ENCODE assay signal across 8 cellular contexts in genomic region chr1:162056043-162056442, GRCh38. TPM values are rescaled to one million over a fixed set of nuclear protein-coding genes. Genes with fewer than 3 reads are reported as not detected.
DNase-seq lines count a peak whose midpoint lies in the region; ATAC-seq and TF ChIP-seq lines count a peak whose summit lies in the region.

No MANE protein-coding gene starts in this region.

- H3K4me3 ChIP-seq in AG09309 (ENCODE audit: control insufficient read depth, low read depth, low read length) (no peak overlapping the region), Karpas-422 (ENCODE audit: low read length) (no peak overlapping the region), neural progenitor cell (no peak overlapping the region)

- no peaks in the 10 kb centered on the region for H3K9me3 Mint-ChIP-seq in activated T-helper 1 cell treated with anti-CD3 and anti-CD28 coated beads, Interleukin-12 subunit alpha, Interleukin-12 subunit beta, Interleukin-2, Interleukin-4 antibody, amounts not matched to agents 30 ng/mL and 10 ng/mL and 1 ng/mL, durations not matched to agents 14 hours and 24 hours and 36 hours
- H3K9me3 Mint-ChIP-seq in neural progenitor cell, result no peaks in the 10 kb centered on the region

- no peaks in the 10 kb centered on the region for H3K4me1 Mint-ChIP-seq in activated T-helper 1 cell treated with anti-CD3 and anti-CD28 coated beads, Interleukin-12 subunit alpha, Interleukin-12 subunit beta, Interleukin-2, Interleukin-4 antibody, amounts not matched to agents 30 ng/mL and 10 ng/mL and 1 ng/mL, durations not matched to agents 14 hours and 24 hours and 36 hours (ENCODE audit: low read depth)
- peaks cover 15% of the 10 kb centered on the region for H3K4me1 Mint-ChIP-seq in neural progenitor cell

- intact Hi-C loops in activated T-helper 1 cell treated with anti-CD3 and anti-CD28 coated beads, Interleukin-12 subunit alpha, Interleukin-12 subunit beta, Interleukin-2, Interleukin-4 antibody, amounts not matched to agents 30 ng/mL and 10 ng/mL and 1 ng/mL, durations not matched to agents 14 hours and 24 hours and 36 hours (cut with micrococcal nuclease), result loop anchor here (1.0 to 10.0 kb wide), 4 partner anchors 220 to 1119 kb away; no protein-coding TSS in a partner anchor

- H3K4me1 ChIP-seq in Karpas-422 (ENCODE audit: low read length) (no peaks in the 10 kb centered on the region), neural progenitor cell (no peaks in the 10 kb centered on the region)

- no peak overlapping the region for H3K9ac ChIP-seq in Karpas-422 (ENCODE audit: low read length)
- no peak overlapping the region for H3K9ac ChIP-seq in neural progenitor cell

- H3F3A ChIP-seq in neural progenitor cell (ENCODE audit: low read depth), result no peaks in the 10 kb centered on the region

- DNase-seq in AG09309 (ENCODE audit: low read depth) (no peak), Karpas-422 (peak; percentile 90), OCI-M1 (lab: John Stamatoyannopoulos, UW) (peak; percentile 79), fibroblast of the conjunctiva (ENCODE audit: low read depth) (peak; percentile 61), neural progenitor cell (ENCODE audit: low spot score) (peak; percentile 83)
- peak; percentile 9 for DNase-seq in activated T-helper 1 cell treated with anti-CD3 and anti-CD28 coated beads, Interleukin-12 subunit alpha, Interleukin-12 subunit beta, Interleukin-2, Interleukin-4 antibody, amounts not matched to agents 30 ng/mL and 10 ng/mL and 1 ng/mL, durations not matched to agents 14 hours and 24 hours and 36 hours (ENCODE audit: low spot score)

- H3K79me2 ChIP-seq in Karpas-422 (ENCODE audit: low read length) (no peaks in the 10 kb centered on the region), neural progenitor cell (ENCODE audit: low read depth) (no peaks in the 10 kb centered on the region)

- no peak overlapping the region for H3K4me2 ChIP-seq in Karpas-422 (ENCODE audit: low read depth, low read length, poor library complexity, severe bottlenecking)
- no peak overlapping the region for H3K4me2 ChIP-seq in neural progenitor cell

- no peaks in the 10 kb centered on the region for H4K20me1 ChIP-seq in Karpas-422 (ENCODE audit: insufficient read depth, low read depth, low read length)
- H4K20me1 ChIP-seq in neural progenitor cell (ENCODE audit: low read depth), result no peaks in the 10 kb centered on the region

- H3K27me3 ChIP-seq in Karpas-422 (ENCODE audit: low read length) (no peaks in the 10 kb centered on the region), neural progenitor cell (no peaks in the 10 kb centered on the region)

- no peaks in the 10 kb centered on the region for H3K9me2 ChIP-seq in Karpas-422 (replicated peaks; ENCODE audit: insufficient read depth, low read length)

- H3K36me3 ChIP-seq in Karpas-422 (ENCODE audit: insufficient read depth, low read length) (no peaks in the 10 kb centered on the region), neural progenitor cell (no peaks in the 10 kb centered on the region)

- H3K9me3 ChIP-seq in Karpas-422 (ENCODE audit: low read length) (no peaks in the 10 kb centered on the region), neural progenitor cell (ENCODE audit: low read depth) (no peaks in the 10 kb centered on the region)

- H3K27me3 Mint-ChIP-seq in activated T-helper 1 cell treated with anti-CD3 and anti-CD28 coated beads, Interleukin-12 subunit alpha, Interleukin-12 subunit beta, Interleukin-2, Interleukin-4 antibody, amounts not matched to agents 30 ng/mL and 10 ng/mL and 1 ng/mL, durations not matched to agents 14 hours and 24 hours and 36 hours (ENCODE audit: insufficient read depth), result peaks cover 6% of the 10 kb centered on the region
- peaks cover 5% of the 10 kb centered on the region for H3K27me3 Mint-ChIP-seq in neural progenitor cell (ENCODE audit: insufficient read depth, low read depth)

- H3K27ac ChIP-seq in Karpas-422 (ENCODE audit: low read length) (no peak overlapping the region), neural progenitor cell (no peak overlapping the region)

- H3K4me3 Mint-ChIP-seq in activated T-helper 1 cell treated with anti-CD3 and anti-CD28 coated beads, Interleukin-12 subunit alpha, Interleukin-12 subunit beta, Interleukin-2, Interleukin-4 antibody, amounts not matched to agents 30 ng/mL and 10 ng/mL and 1 ng/mL, durations not matched to agents 14 hours and 24 hours and 36 hours, result no peak overlapping the region
- H3K4me3 Mint-ChIP-seq in neural progenitor cell, result no peak overlapping the region

- ATAC-seq in GM18499 (IDR thresholded peaks at IDR 0.05; ENCODE audit: insufficient read depth, unreplicated experiment), result peak; percentile 63
- ATAC-seq in HG02610 (IDR thresholded peaks at IDR 0.05; ENCODE audit: unreplicated experiment), result no peak

- H3K36me3 Mint-ChIP-seq in activated T-helper 1 cell treated with anti-CD3 and anti-CD28 coated beads, Interleukin-12 subunit alpha, Interleukin-12 subunit beta, Interleukin-2, Interleukin-4 antibody, amounts not matched to agents 30 ng/mL and 10 ng/mL and 1 ng/mL, durations not matched to agents 14 hours and 24 hours and 36 hours (ENCODE audit: low read depth), result no peaks in the 10 kb centered on the region
- no peaks in the 10 kb centered on the region for H3K36me3 Mint-ChIP-seq in neural progenitor cell

- no peak overlapping the region for H3K27ac Mint-ChIP-seq in activated T-helper 1 cell treated with anti-CD3 and anti-CD28 coated beads, Interleukin-12 subunit alpha, Interleukin-12 subunit beta, Interleukin-2, Interleukin-4 antibody, amounts not matched to agents 30 ng/mL and 10 ng/mL and 1 ng/mL, durations not matched to agents 14 hours and 24 hours and 36 hours
- no peak overlapping the region for H3K27ac Mint-ChIP-seq in neural progenitor cell

- TF ChIP-seq CTCF in AG09309 (IDR thresholded peaks at IDR 0.05; ENCODE audit: control insufficient read depth, insufficient read depth, low read depth, low read length, missing control alignments) (peak; percentile 96), neural progenitor cell (IDR thresholded peaks at IDR 0.05) (peak; percentile 96)

- H2AFZ ChIP-seq in Karpas-422 (ENCODE audit: low read length) (no peak overlapping the region), neural progenitor cell (replicated peaks) (peak overlapping the region; percentile 61)

RNA-seq across cellular contexts. Expression of gene NOS1AP, which starts 13.4 kb away (rescaled TPM):
- not detected in 2 replicates for total RNA-seq in Karpas-422 (2014; rRNA removed; shearing (Covaris generic); ENCODE audit: low replicate concordance)
- 0.10 TPM in 1 of 2 replicates, not detected in the other for total RNA-seq in activated T-helper 1 cell treated with anti-CD3 and anti-CD28 coated beads, Interleukin-12 subunit alpha, Interleukin-12 subunit beta, Interleukin-2, Interleukin-4 antibody, amounts not matched to agents 30 ng/mL and 10 ng/mL and 1 ng/mL, durations not matched to agents 14 hours and 24 hours and 36 hours
- 2.4 and 5.9 TPM in 2 replicates for total RNA-seq in neural progenitor cell (ENCODE audit: low replicate concordance)

RNA-seq across cellular contexts. Expression of gene OLFML2B, which starts 32.4 kb away (rescaled TPM):
- not detected in 2 replicates for total RNA-seq in Karpas-422 (2014; rRNA removed; shearing (Covaris generic); ENCODE audit: low replicate concordance)
- total RNA-seq in activated T-helper 1 cell treated with anti-CD3 and anti-CD28 coated beads, Interleukin-12 subunit alpha, Interleukin-12 subunit beta, Interleukin-2, Interleukin-4 antibody, amounts not matched to agents 30 ng/mL and 10 ng/mL and 1 ng/mL, durations not matched to agents 14 hours and 24 hours and 36 hours, result not detected in 2 replicates
- 1.3 and 3.0 TPM in 2 replicates for total RNA-seq in neural progenitor cell (ENCODE audit: low replicate concordance)
